1 cellular context compared by ENCODE assay signal in the genomic region with DNA sequence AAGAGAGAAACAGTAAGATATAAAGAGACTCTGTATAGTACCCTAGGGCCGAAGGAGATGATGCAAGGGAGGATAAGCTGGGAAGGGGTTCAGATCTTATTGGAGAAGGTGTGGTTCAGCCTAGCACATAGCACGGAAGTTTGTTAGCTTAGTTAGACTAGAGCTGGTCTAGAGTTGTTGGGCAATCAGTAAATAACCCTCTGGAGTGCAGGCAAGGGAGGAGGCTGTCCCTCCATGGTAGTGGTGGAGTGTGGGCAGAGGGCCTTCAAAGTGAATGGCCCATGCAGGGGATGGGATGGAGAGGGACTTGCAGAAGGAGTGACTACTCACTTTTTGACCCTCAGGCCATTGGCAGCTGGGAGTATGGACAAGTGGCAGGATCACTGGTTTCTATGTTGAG.
A peak's percentile ranks its signal among the peaks of the same experiment; 100 is the strongest.
TF ChIP-seq lines count a peak whose summit lies in the region.

No MANE protein-coding gene starts in this region.

TF ChIP-seq in HepG2, 621 proteins besides CTCF, POLR2A, EP300 and RAD21 (continued from another document and continues in another):
- TF ChIP-seq, protein P1, sequence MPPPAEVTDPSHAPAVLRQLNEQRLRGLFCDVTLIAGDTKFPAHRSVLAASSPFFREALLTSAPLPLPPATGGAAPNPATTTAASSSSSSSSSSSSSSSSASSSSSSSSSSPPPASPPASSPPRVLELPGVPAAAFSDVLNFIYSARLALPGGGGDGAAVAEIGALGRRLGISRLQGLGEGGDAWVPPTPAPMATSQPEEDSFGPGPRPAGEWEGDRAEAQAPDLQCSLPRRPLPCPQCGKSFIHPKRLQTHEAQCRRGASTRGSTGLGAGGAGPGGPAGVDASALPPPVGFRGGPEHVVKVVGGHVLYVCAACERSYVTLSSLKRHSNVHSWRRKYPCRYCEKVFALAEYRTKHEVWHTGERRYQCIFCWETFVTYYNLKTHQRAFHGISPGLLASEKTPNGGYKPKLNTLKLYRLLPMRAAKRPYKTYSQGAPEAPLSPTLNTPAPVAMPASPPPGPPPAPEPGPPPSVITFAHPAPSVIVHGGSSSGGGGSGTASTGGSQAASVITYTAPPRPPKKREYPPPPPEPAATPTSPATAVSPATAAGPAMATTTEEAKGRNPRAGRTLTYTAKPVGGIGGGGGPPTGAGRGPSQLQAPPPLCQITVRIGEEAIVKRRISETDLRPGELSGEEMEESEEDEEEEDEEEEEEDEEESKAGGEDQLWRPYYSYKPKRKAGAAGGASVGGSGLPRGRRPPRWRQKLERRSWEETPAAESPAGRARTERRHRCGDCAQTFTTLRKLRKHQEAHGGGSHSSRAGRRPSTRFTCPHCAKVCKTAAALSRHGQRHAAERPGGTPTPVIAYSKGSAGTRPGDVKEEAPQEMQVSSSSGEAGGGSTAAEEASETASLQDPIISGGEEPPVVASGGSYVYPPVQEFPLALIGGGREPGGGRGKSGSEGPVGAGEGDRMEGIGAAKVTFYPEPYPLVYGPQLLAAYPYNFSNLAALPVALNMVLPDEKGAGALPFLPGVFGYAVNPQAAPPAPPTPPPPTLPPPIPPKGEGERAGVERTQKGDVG (CRISPR knock-in tag; IDR thresholded peaks at IDR 0.05; ENCODE audit: borderline replicate concordance), result no peak
- TF ChIP-seq ZNF3 (CRISPR knock-in tag; IDR thresholded peaks at IDR 0.05) (no peak), ZNF263 (CRISPR knock-in tag; IDR thresholded peaks at IDR 0.05) (0 out of 2 replicates have a peak, but pooled peaks have one; percentile 28), NR2F6 (IDR thresholded peaks at IDR 0.05) (peak; percentile 19; the same call in 1 of the 2 replicates), NR2F6 (CRISPR knock-in tag; IDR thresholded peaks at IDR 0.05) (no peak), RBM39 (IDR thresholded peaks at IDR 0.05; ENCODE audit: low read depth, low read length, poor library complexity, severe bottlenecking) (no peak), WIZ (CRISPR knock-in tag; IDR thresholded peaks at IDR 0.05) (peak; percentile 37; the same call in 1 of the 2 replicates), ASH2L (IDR thresholded peaks at IDR 0.05; ENCODE audit: insufficient read length, low read depth, low read length) (no peak), ZNF331 (CRISPR knock-in tag; IDR thresholded peaks at IDR 0.05) (peak; percentile 46; the same call in 1 of the 2 replicates), IRX3 (CRISPR knock-in tag; IDR thresholded peaks at IDR 0.05; ENCODE audit: borderline replicate concordance, low read depth) (no peak), THAP11 (CRISPR knock-in tag; IDR thresholded peaks at IDR 0.05) (peak; percentile 19; the same call in 1 of the 2 replicates), HNF4A (CRISPR knock-in tag; IDR thresholded peaks at IDR 0.05) (peak; percentile 59), CBX1 (IDR thresholded peaks at IDR 0.05; ENCODE audit: low read depth) (no peak), MYC (CRISPR knock-in tag; IDR thresholded peaks at IDR 0.05; ENCODE audit: borderline replicate concordance) (0 out of 2 replicates have a peak, but pooled peaks have one; percentile 24), ZNF235 (CRISPR knock-in tag; IDR thresholded peaks at IDR 0.05; ENCODE audit: borderline replicate concordance) (no peak), PHB2 (IDR thresholded peaks at IDR 0.05; ENCODE audit: partially characterized antibody) (no peak), FOXO1 (CRISPR knock-in tag; IDR thresholded peaks at IDR 0.05) (peak; percentile 50; the same call in 1 of the 2 replicates), ZSCAN29 (CRISPR knock-in tag; conservative IDR thresholded peaks at IDR 0.05) (no peak), GFI1 (CRISPR knock-in tag; IDR thresholded peaks at IDR 0.05; ENCODE audit: borderline replicate concordance) (no peak), CAMTA2 (CRISPR knock-in tag; IDR thresholded peaks at IDR 0.05; ENCODE audit: borderline replicate concordance) (no peak), RARG (CRISPR knock-in tag; IDR thresholded peaks at IDR 0.05; ENCODE audit: low read depth) (no peak), ZNF12 (CRISPR knock-in tag; IDR thresholded peaks at IDR 0.05) (peak; percentile 61; the same call in 1 of the 2 replicates), HNRNPK (IDR thresholded peaks at IDR 0.05; ENCODE audit: low read depth, low read length, poor library complexity, severe bottlenecking) (no peak), SOX13 (IDR thresholded peaks at IDR 0.05) (no peak), SOX13 (CRISPR knock-in tag; conservative IDR thresholded peaks at IDR 0.05 in 1 of 2, IDR thresholded peaks at IDR 0.05 in 1 of 2) (peak in 1 of 2 experiments; percentile 58; a peak in 2 of 4 replicates), ZNF556 (CRISPR knock-in tag; IDR thresholded peaks at IDR 0.05; ENCODE audit: borderline replicate concordance) (no peak), KAT8 (CRISPR knock-in tag; IDR thresholded peaks at IDR 0.05) (0 out of 2 replicates have a peak, but pooled peaks have one; percentile 26), POLR2AphosphoS5 (IDR thresholded peaks at IDR 0.05; ENCODE audit: low read depth, low read length) (no peak), NCOA2 (CRISPR knock-in tag; IDR thresholded peaks at IDR 0.05) (peak; percentile 38; the same call in 1 of the 2 replicates), ZMYM2 (CRISPR knock-in tag; IDR thresholded peaks at IDR 0.05) (peak; percentile 43; the same call in 1 of the 2 replicates)
- TF ChIP-seq, protein P2, sequence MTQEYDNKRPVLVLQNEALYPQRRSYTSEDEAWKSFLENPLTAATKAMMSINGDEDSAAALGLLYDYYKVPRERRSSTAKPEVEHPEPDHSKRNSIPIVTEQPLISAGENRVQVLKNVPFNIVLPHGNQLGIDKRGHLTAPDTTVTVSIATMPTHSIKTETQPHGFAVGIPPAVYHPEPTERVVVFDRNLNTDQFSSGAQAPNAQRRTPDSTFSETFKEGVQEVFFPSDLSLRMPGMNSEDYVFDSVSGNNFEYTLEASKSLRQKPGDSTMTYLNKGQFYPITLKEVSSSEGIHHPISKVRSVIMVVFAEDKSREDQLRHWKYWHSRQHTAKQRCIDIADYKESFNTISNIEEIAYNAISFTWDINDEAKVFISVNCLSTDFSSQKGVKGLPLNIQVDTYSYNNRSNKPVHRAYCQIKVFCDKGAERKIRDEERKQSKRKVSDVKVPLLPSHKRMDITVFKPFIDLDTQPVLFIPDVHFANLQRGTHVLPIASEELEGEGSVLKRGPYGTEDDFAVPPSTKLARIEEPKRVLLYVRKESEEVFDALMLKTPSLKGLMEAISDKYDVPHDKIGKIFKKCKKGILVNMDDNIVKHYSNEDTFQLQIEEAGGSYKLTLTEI (CRISPR knock-in tag; conservative IDR thresholded peaks at IDR 0.05), result no peak
- TF ChIP-seq, protein P3, sequence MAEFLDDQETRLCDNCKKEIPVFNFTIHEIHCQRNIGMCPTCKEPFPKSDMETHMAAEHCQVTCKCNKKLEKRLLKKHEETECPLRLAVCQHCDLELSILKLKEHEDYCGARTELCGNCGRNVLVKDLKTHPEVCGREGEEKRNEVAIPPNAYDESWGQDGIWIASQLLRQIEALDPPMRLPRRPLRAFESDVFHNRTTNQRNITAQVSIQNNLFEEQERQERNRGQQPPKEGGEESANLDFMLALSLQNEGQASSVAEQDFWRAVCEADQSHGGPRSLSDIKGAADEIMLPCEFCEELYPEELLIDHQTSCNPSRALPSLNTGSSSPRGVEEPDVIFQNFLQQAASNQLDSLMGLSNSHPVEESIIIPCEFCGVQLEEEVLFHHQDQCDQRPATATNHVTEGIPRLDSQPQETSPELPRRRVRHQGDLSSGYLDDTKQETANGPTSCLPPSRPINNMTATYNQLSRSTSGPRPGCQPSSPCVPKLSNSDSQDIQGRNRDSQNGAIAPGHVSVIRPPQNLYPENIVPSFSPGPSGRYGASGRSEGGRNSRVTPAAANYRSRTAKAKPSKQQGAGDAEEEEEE (CRISPR knock-in tag; IDR thresholded peaks at IDR 0.05; ENCODE audit: borderline replicate concordance), result no peak
- TF ChIP-seq, protein P4, sequence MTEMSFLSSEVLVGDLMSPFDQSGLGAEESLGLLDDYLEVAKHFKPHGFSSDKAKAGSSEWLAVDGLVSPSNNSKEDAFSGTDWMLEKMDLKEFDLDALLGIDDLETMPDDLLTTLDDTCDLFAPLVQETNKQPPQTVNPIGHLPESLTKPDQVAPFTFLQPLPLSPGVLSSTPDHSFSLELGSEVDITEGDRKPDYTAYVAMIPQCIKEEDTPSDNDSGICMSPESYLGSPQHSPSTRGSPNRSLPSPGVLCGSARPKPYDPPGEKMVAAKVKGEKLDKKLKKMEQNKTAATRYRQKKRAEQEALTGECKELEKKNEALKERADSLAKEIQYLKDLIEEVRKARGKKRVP (CRISPR knock-in tag; IDR thresholded peaks at IDR 0.05), result peak in 1 of 2 experiments; percentile 74; a peak in 2 of 4 replicates
- TF ChIP-seq, protein P5, sequence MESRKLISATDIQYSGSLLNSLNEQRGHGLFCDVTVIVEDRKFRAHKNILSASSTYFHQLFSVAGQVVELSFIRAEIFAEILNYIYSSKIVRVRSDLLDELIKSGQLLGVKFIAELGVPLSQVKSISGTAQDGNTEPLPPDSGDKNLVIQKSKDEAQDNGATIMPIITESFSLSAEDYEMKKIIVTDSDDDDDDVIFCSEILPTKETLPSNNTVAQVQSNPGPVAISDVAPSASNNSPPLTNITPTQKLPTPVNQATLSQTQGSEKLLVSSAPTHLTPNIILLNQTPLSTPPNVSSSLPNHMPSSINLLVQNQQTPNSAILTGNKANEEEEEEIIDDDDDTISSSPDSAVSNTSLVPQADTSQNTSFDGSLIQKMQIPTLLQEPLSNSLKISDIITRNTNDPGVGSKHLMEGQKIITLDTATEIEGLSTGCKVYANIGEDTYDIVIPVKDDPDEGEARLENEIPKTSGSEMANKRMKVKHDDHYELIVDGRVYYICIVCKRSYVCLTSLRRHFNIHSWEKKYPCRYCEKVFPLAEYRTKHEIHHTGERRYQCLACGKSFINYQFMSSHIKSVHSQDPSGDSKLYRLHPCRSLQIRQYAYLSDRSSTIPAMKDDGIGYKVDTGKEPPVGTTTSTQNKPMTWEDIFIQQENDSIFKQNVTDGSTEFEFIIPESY (CRISPR knock-in tag; IDR thresholded peaks at IDR 0.05), result peak; percentile 24; the same call in 1 of the 2 replicates
- TF ChIP-seq, protein P6, sequence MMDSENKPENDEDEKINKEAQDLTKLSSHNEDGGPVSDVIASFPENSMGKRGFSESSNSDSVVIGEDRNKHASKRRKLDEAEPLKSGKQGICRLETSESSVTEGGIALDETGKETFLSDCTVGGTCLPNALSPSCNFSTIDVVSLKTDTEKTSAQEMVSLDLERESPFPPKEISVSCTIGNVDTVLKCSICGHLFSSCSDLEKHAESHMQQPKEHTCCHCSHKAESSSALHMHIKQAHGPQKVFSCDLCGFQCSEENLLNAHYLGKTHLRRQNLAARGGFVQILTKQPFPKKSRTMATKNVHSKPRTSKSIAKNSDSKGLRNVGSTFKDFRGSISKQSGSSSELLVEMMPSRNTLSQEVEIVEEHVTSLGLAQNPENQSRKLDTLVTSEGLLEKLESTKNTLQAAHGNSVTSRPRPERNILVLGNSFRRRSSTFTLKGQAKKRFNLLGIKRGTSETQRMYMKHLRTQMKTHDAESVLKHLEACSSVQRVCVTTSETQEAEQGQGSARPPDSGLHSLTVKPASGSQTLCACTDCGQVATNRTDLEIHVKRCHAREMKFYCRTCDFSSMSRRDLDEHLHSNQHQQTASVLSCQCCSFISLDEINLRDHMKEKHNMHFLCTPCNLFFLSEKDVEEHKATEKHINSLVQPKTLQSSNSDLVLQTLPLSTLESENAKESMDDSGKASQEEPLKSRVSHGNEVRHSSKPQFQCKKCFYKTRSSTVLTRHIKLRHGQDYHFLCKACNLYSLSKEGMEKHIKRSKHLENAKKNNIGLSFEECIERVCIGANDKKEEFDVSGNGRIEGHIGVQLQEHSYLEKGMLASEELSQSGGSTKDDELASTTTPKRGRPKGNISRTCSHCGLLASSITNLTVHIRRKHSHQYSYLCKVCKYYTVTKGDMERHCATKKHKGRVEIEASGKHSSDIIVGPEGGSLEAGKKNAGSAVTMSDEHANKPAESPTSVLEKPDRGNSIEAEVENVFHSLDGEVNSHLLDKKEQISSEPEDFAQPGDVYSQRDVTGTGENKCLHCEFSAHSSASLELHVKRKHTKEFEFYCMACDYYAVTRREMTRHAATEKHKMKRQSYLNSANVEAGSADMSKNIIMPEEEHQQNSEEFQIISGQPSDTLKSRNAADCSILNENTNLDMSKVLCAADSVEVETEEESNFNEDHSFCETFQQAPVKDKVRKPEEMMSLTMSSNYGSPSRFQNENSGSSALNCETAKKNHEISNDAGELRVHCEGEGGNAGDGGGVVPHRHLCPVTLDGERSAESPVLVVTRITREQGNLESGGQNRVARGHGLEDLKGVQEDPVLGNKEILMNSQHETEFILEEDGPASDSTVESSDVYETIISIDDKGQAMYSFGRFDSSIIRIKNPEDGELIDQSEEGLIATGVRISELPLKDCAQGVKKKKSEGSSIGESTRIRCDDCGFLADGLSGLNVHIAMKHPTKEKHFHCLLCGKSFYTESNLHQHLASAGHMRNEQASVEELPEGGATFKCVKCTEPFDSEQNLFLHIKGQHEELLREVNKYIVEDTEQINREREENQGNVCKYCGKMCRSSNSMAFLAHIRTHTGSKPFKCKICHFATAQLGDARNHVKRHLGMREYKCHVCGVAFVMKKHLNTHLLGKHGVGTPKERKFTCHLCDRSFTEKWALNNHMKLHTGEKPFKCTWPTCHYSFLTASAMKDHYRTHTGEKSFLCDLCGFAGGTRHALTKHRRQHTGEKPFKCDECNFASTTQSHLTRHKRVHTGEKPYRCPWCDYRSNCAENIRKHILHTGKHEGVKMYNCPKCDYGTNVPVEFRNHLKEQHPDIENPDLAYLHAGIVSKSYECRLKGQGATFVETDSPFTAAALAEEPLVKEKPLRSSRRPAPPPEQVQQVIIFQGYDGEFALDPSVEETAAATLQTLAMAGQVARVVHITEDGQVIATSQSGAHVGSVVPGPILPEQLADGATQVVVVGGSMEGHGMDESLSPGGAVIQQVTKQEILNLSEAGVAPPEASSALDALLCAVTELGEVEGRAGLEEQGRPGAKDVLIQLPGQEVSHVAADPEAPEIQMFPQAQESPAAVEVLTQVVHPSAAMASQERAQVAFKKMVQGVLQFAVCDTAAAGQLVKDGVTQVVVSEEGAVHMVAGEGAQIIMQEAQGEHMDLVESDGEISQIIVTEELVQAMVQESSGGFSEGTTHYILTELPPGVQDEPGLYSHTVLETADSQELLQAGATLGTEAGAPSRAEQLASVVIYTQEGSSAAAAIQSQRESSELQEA (CRISPR knock-in tag; IDR thresholded peaks at IDR 0.05; ENCODE audit: not compliant biosample characterization), result no peak
- TF ChIP-seq, protein P7, sequence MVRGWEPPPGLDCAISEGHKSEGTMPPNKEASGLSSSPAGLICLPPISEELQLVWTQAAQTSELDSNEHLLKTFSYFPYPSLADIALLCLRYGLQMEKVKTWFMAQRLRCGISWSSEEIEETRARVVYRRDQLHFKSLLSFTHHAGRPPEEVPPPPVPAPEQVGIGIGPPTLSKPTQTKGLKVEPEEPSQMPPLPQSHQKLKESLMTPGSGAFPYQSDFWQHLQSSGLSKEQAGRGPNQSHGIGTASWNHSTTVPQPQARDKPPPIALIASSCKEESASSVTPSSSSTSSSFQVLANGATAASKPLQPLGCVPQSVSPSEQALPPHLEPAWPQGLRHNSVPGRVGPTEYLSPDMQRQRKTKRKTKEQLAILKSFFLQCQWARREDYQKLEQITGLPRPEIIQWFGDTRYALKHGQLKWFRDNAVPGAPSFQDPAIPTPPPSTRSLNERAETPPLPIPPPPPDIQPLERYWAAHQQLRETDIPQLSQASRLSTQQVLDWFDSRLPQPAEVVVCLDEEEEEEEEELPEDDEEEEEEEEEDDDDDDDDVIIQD (CRISPR knock-in tag; IDR thresholded peaks at IDR 0.05; ENCODE audit: low read depth), result peak; percentile 88
